ENCODE assay signal across 3 cellular contexts in genomic region chr7:100936167-100936566, GRCh38. TPM values are rescaled to one million over a fixed set of nuclear protein-coding genes. Genes with fewer than 3 reads are reported as not detected.
"Had no signal": no experiment of that assay in that cellular context is flagged by ENCODE, and none has a peak within 500 bp of the region (broad histone marks: within the 10 kb centered on the region; RNA-seq: fewer than 3 reads in every experiment).

No MANE protein-coding gene starts in this region.

RNA-seq across cellular contexts. Expression of gene MUC3A, which starts 13.2 kb away (rescaled TPM):
- total RNA-seq: GM23248, H4, HFFc6 had no signal
- polyA plus RNA-seq: GM23248 had no signal

RNA-seq across cellular contexts. Expression of gene ACHE, which starts 40.5 kb away (rescaled TPM):
- total RNA-seq: GM23248 had no signal
- polyA plus RNA-seq: GM23248 had no signal
